21 cellular contexts compared by ENCODE assay signal in genomic region chr2:145822892-145823534, GRCh38.
"Had no signal": no experiment of that assay in that cellular context is flagged by ENCODE, and none has a peak within 500 bp of the region (broad histone marks: within the 10 kb centered on the region; RNA-seq: fewer than 3 reads in every experiment).

No MANE protein-coding gene starts in this region.

- H3K4me1 Mint-ChIP-seq: activated B cell treated with CpG ODN at 0.5 μM for 24 hours; activated CD4-positive, alpha-beta T cell treated with anti-CD3 and anti-CD28 coated beads, Interleukin-2, amount 10 ng/mL, durations not matched to agents 24 days and 14 days; activated CD8-positive, alpha-beta memory T cell treated with anti-CD3 and anti-CD28 coated beads, Interleukin-2, amount 10 ng/mL, durations not matched to agents 7 days and 5 days; activated naive CD4-positive, alpha-beta T cell treated with anti-CD3 and anti-CD28 coated beads, Interleukin-2, amount 50 U/mL, for 24 hours had no signal

- DNase-seq: activated B cell treated with CpG ODN at 0.5 μM for 24 hours; activated CD4-positive, alpha-beta T cell treated with anti-CD3 and anti-CD28 coated beads for 1 hour; activated CD4-positive, alpha-beta T cell treated with anti-CD3 and anti-CD28 coated beads, Interleukin-2, amount 10 ng/mL, durations not matched to agents 24 days and 14 days; activated CD4-positive, alpha-beta T cell treated with anti-CD3 and anti-CD28 coated beads, Interleukin-2, amount 50 U/mL, for 48 hours; activated CD8-positive, alpha-beta memory T cell treated with anti-CD3 and anti-CD28 coated beads, Interleukin-2, amount 10 ng/mL, durations not matched to agents 7 days and 5 days; activated effector memory CD4-positive, alpha-beta T cell treated with Interleukin-2 at 50 U/mL for 16 hours; activated naive CD4-positive, alpha-beta T cell; activated T-cell treated with anti-CD3 and anti-CD28 coated beads, Interleukin-2, amount 50 U/mL, for 24 hours; aorta; caudate nucleus; Karpas-422; MM.1S; NCI-H1105; NCI-H1436; NCI-H1694 treated with DMSO at 0.1 percent for 48 hours; NCI-H2029 treated with DMSO at 0.1 percent for 48 hours; PC-3; SHP77 treated with DMSO at 0.1 percent for 48 hours had no signal

- H3K27ac Mint-ChIP-seq: activated B cell treated with CpG ODN at 0.5 μM for 24 hours; activated CD4-positive, alpha-beta T cell treated with anti-CD3 and anti-CD28 coated beads, Interleukin-2, amount 10 ng/mL, durations not matched to agents 24 days and 14 days; activated CD8-positive, alpha-beta memory T cell treated with anti-CD3 and anti-CD28 coated beads, Interleukin-2, amount 10 ng/mL, durations not matched to agents 7 days and 5 days; activated naive CD4-positive, alpha-beta T cell treated with anti-CD3 and anti-CD28 coated beads, Interleukin-2, amount 50 U/mL, for 24 hours; activated T-cell treated with anti-CD3 and anti-CD28 coated beads, Interleukin-2, amount 50 U/mL, for 24 hours; activated T-helper 1 cell treated with anti-CD3 and anti-CD28 coated beads, Interleukin-12 subunit alpha, Interleukin-12 subunit beta, Interleukin-2, Interleukin-4 antibody, amounts not matched to agents 30 ng/mL and 10 ng/mL and 1 ng/mL, durations not matched to agents 14 hours and 24 hours and 36 hours; T-helper 1 cell treated with Interleukin-12 subunit alpha and Interleukin-12 subunit beta and Interleukin-4 antibody, amounts not matched to agents 30 μg/mL and 1 μg/mL, for 36 hours had no signal

- H3K27me3 Mint-ChIP-seq: activated CD4-positive, alpha-beta T cell treated with anti-CD3 and anti-CD28 coated beads, Interleukin-2, amount 10 ng/mL, durations not matched to agents 24 days and 14 days; activated CD8-positive, alpha-beta memory T cell treated with anti-CD3 and anti-CD28 coated beads, Interleukin-2, amount 10 ng/mL, durations not matched to agents 7 days and 5 days; activated T-cell treated with anti-CD3 and anti-CD28 coated beads, Interleukin-2, amount 50 U/mL, for 24 hours had no signal

- H3K36me3 Mint-ChIP-seq: activated CD8-positive, alpha-beta memory T cell treated with anti-CD3 and anti-CD28 coated beads, Interleukin-2, amount 10 ng/mL, durations not matched to agents 7 days and 5 days; activated naive CD4-positive, alpha-beta T cell treated with anti-CD3 and anti-CD28 coated beads, Interleukin-2, amount 50 U/mL, for 24 hours had no signal

- H3K4me3 Mint-ChIP-seq: activated B cell treated with CpG ODN at 0.5 μM for 24 hours; activated CD4-positive, alpha-beta T cell treated with anti-CD3 and anti-CD28 coated beads, Interleukin-2, amount 10 ng/mL, durations not matched to agents 24 days and 14 days; activated CD8-positive, alpha-beta memory T cell treated with anti-CD3 and anti-CD28 coated beads, Interleukin-2, amount 10 ng/mL, durations not matched to agents 7 days and 5 days; activated naive CD4-positive, alpha-beta T cell treated with anti-CD3 and anti-CD28 coated beads, Interleukin-2, amount 50 U/mL, for 24 hours; activated T-cell treated with anti-CD3 and anti-CD28 coated beads, Interleukin-2, amount 50 U/mL, for 24 hours; activated T-helper 1 cell treated with anti-CD3 and anti-CD28 coated beads, Interleukin-12 subunit alpha, Interleukin-12 subunit beta, Interleukin-2, Interleukin-4 antibody, amounts not matched to agents 30 ng/mL and 10 ng/mL and 1 ng/mL, durations not matched to agents 14 hours and 24 hours and 36 hours; T-helper 1 cell treated with Interleukin-12 subunit alpha and Interleukin-12 subunit beta and Interleukin-4 antibody, amounts not matched to agents 30 μg/mL and 1 μg/mL, for 36 hours had no signal

- H3K9me3 Mint-ChIP-seq: activated B cell treated with CpG ODN at 0.5 μM for 24 hours; activated CD4-positive, alpha-beta T cell treated with anti-CD3 and anti-CD28 coated beads, Interleukin-2, amount 10 ng/mL, durations not matched to agents 24 days and 14 days; activated T-helper 1 cell treated with anti-CD3 and anti-CD28 coated beads, Interleukin-12 subunit alpha, Interleukin-12 subunit beta, Interleukin-2, Interleukin-4 antibody, amounts not matched to agents 30 ng/mL and 10 ng/mL and 1 ng/mL, durations not matched to agents 14 hours and 24 hours and 36 hours had no signal
